In the genomic region with DNA sequence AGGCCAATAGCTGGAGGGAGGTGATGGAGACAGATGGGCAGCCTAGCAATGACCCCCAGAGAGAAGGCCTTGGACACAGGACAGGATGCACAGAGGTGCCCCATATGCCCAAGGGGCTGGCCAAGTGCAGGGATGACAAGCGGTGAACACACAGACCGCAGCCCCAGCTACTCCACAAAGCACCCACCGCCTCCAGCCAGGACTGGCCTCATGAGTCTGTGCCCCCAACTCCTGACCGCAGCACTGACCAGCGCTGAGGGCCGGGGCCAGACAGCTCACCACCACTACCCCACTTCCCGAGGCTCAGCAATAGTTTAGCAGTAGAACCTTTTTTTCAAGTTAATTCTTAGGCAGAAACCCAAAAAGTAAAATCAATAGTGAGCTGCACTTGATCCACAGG, we compare ENCODE assay signal across 16 cellular contexts. TPM values are rescaled to one million over a fixed set of nuclear protein-coding genes. Genes with fewer than 3 reads are reported as not detected.
DNase-seq lines count a peak whose midpoint lies in the region; ATAC-seq and TF ChIP-seq lines count a peak whose summit lies in the region.
"Had no signal": no experiment of that assay in that cellular context is flagged by ENCODE, and none has a peak within 500 bp of the region (broad histone marks: within the 10 kb centered on the region; RNA-seq: fewer than 3 reads in every experiment).

No MANE protein-coding gene starts in this region.

- intact Hi-C loops in transverse colon (cut with DNase I; ENCODE audit: low total_unique reads), result no loop called here
- intact Hi-C loops in PC-9 (cut with micrococcal nuclease; ENCODE audit: unreplicated experiment), result no loop called here
- intact Hi-C loops in posterior vena cava (cut with DNase I), result no loop called here

- POLR2A ChIA-PET in PC-9 (lab: Charles Lee; ENCODE audit: unreplicated experiment), result no interaction called here

- H3K4me1 ChIP-seq in neuronal stem cell (ENCODE audit: control insufficient read depth in 2 of 2, insufficient read depth in 1 of 2, low read depth in 1 of 2, low read length in 2 of 2) (peaks cover 0 to 15% of the 10 kb centered on the region in 2 donors), transverse colon (peaks cover 0 to 33% (median 11%) of the 10 kb centered on the region in 4 donors), PC-9 (replicated peaks; ENCODE audit: insufficient read depth) (no peaks in the 10 kb centered on the region)
- H3K4me1 ChIP-seq: HAP-1 had no signal

- no peak overlapping the region for H2BK120ac ChIP-seq in neuronal stem cell (ENCODE audit: low read depth, low read length)

- peak overlapping the region; percentile 72 for H3K18ac ChIP-seq in neuronal stem cell (ENCODE audit: low read length)

- peak overlapping the region in 3 of 5 experiments; percentile 70 to 87 (median 72) for H3K27ac Mint-ChIP-seq in brain
- H3K27ac Mint-ChIP-seq in glutamatergic neuron (ENCODE audit: unreplicated experiment), result peak overlapping the region; percentile 78
- H3K27ac Mint-ChIP-seq in activated CD8-positive, alpha-beta memory T cell treated with anti-CD3 and anti-CD28 coated beads, Interleukin-2, amount 10 ng/mL, durations not matched to agents 7 days and 5 days, result no peak overlapping the region
- H3K27ac Mint-ChIP-seq: CD8-positive, alpha-beta T cell; IgD-negative memory B cell had no signal

- in situ Hi-C loops in transverse colon (cut with MboI; ENCODE audit: low pct_ligation_motif_present in 1 of 4, low pct_unique_long_range_greater_than_20kb in 1 of 4, low sequenced_read_pairs in 3 of 4), result loop anchor here in 2 of 4 donors (25.0 kb wide), 2 partner anchors 174 to 199 kb away; no protein-coding TSS in a partner anchor

- no peak overlapping the region for H4K8ac ChIP-seq in neuronal stem cell (ENCODE audit: low read depth, low read length)

- H4K20me1 ChIP-seq in PC-9 (ENCODE audit: insufficient read depth), result no peaks in the 10 kb centered on the region

- no peak overlapping the region for H2BK15ac ChIP-seq in neuronal stem cell (ENCODE audit: low read length)

- no peaks in the 10 kb centered on the region for H3K9me2 ChIP-seq in PC-9 (ENCODE audit: insufficient read depth)

- H3K27ac ChIP-seq in neuronal stem cell (replicated peaks; ENCODE audit: low read length), result no peak overlapping the region
- H3K27ac ChIP-seq in transverse colon, result peak overlapping the region; percentile 13 to 67 (median 55)
- no peak overlapping the region for H3K27ac ChIP-seq in PC-9

- H3K4me3 ChIP-seq in neuronal stem cell (ENCODE audit: low read length in 2 of 2), result no peak overlapping the region
- no peak overlapping the region for H3K4me3 ChIP-seq in transverse colon
- no peak overlapping the region for H3K4me3 ChIP-seq in PC-9
- H3K4me3 ChIP-seq: HAP-1 had no signal

- TF ChIP-seq CTCF in brain (conservative IDR thresholded peaks at IDR 0.05) (no peak), glutamatergic neuron (IDR thresholded peaks at IDR 0.05; ENCODE audit: partially characterized antibody, unreplicated experiment) (no peak), transverse colon (IDR thresholded peaks at IDR 0.05) (no peak), PC-9 (conservative IDR thresholded peaks at IDR 0.05) (no peak)

- H3K79me2 ChIP-seq in PC-9 (ENCODE audit: low read depth), result no peaks in the 10 kb centered on the region

- BruUV-seq in PC-9 (replicated peaks; lab: Mats Ljungman, UMichigan), result no TSS peak

- no peak overlapping the region for H2BK5ac ChIP-seq in neuronal stem cell (ENCODE audit: low read length)

- peak overlapping the region; percentile 44 for H3K23ac ChIP-seq in neuronal stem cell (ENCODE audit: low read depth, low read length, poor library complexity)

- no peak overlapping the region for H3K4me3 Mint-ChIP-seq in brain
- peak overlapping the region; percentile 51 for H3K4me3 Mint-ChIP-seq in glutamatergic neuron (ENCODE audit: unreplicated experiment)
- H3K4me3 Mint-ChIP-seq in activated CD8-positive, alpha-beta memory T cell treated with anti-CD3 and anti-CD28 coated beads, Interleukin-2, amount 10 ng/mL, durations not matched to agents 7 days and 5 days, result no peak overlapping the region
- H3K4me3 Mint-ChIP-seq: CD8-positive, alpha-beta T cell; IgD-negative memory B cell had no signal

- H3K4ac ChIP-seq in neuronal stem cell (ENCODE audit: low read length), result no peak overlapping the region

- H4K91ac ChIP-seq in neuronal stem cell (ENCODE audit: low read depth, low read length, poor library complexity), result no peak overlapping the region

- H3K27me3 Mint-ChIP-seq in brain, result no peaks in the 10 kb centered on the region
- no peaks in the 10 kb centered on the region for H3K27me3 Mint-ChIP-seq in glutamatergic neuron (ENCODE audit: unreplicated experiment)
- H3K27me3 Mint-ChIP-seq in activated CD8-positive, alpha-beta memory T cell treated with anti-CD3 and anti-CD28 coated beads, Interleukin-2, amount 10 ng/mL, durations not matched to agents 7 days and 5 days, result peaks cover 11% of the 10 kb centered on the region

- H3K79me1 ChIP-seq in neuronal stem cell (ENCODE audit: low read depth, low read length), result peaks cover 6% of the 10 kb centered on the region

- peak; percentile 23 for DNase-seq in glutamatergic neuron
- DNase-seq in neuronal stem cell (ENCODE audit: low spot score), result no peak
- DNase-seq in transverse colon, result no peak
- DNase-seq in PC-9, result no peak
- no peak for DNase-seq in activated CD8-positive, alpha-beta memory T cell treated with anti-CD3 and anti-CD28 coated beads, Interleukin-2, amount 10 ng/mL, durations not matched to agents 7 days and 5 days
- DNase-seq in posterior vena cava (ENCODE audit: low spot score), result no peak
- DNase-seq: CD8-positive, alpha-beta T cell; DMS79 treated with DMSO at 0.1 percent for 48 hours; MV-4-11; NCI-H1436; NCI-H2029 treated with DMSO at 0.1 percent for 48 hours; NCI-H526; RPMI8226 had no signal

- CTCF ChIA-PET in PC-9 (lab: Charles Lee), result no interaction called here
- CTCF ChIA-PET in activated CD8-positive, alpha-beta memory T cell treated with anti-CD3 and anti-CD28 coated beads, Interleukin-2, amount 10 ng/mL, durations not matched to agents 7 days and 5 days (lab: Charles Lee), result interaction anchor here (1.5 to 2.3 kb wide), 3 partner anchors 15 to 160 kb away, joined by 4 to 9 read pairs (median 5); a partner anchor contains a TSS

- H2AFZ ChIP-seq in neuronal stem cell (ENCODE audit: low read length) (no peak overlapping the region), PC-9 (no peak overlapping the region)

- ATAC-seq in activated CD8-positive, alpha-beta memory T cell treated with anti-CD3 and anti-CD28 coated beads, Interleukin-2, amount 10 ng/mL, durations not matched to agents 7 days and 5 days, result no peak
- ATAC-seq: CD8-positive, alpha-beta T cell had no signal

- no CpG with 5 or more reads among the region's 7 CpGs for WGBS in neuronal stem cell (ENCODE audit: extremely low coverage in 2 of 2, insufficient read length in 2 of 2, insufficient replicate concordance in 1 of 2), 2 donors
- WGBS in transverse colon (ENCODE audit: low coverage in 1 of 2), 2 donors, result 84% methylated on average over 7 of the region's 7 CpGs; no CpG with 5 or more reads in 1 of the 2 donors

- H3K4me2 ChIP-seq in neuronal stem cell (ENCODE audit: insufficient read depth, low read length, poor library complexity, severe bottlenecking) (no peak overlapping the region), PC-9 (no peak overlapping the region)

- H3K36me3 ChIP-seq in neuronal stem cell (replicated peaks in 1 of 2; ENCODE audit: control insufficient read depth in 2 of 2, insufficient read depth in 2 of 2, low read length in 2 of 2) (peaks cover 0 to 7% of the 10 kb centered on the region in 2 donors), transverse colon (no peaks in the 10 kb centered on the region), PC-9 (ENCODE audit: low read depth) (no peaks in the 10 kb centered on the region)
- H3K36me3 ChIP-seq: HAP-1 had no signal

- H2BK12ac ChIP-seq in neuronal stem cell (ENCODE audit: low read length), result no peak overlapping the region

- H3K4me1 Mint-ChIP-seq in brain (peaks cover 16% of the 10 kb centered on the region), glutamatergic neuron (ENCODE audit: low read depth, unreplicated experiment) (peaks cover 30% of the 10 kb centered on the region)
- peaks cover 8% of the 10 kb centered on the region for H3K4me1 Mint-ChIP-seq in activated CD8-positive, alpha-beta memory T cell treated with anti-CD3 and anti-CD28 coated beads, Interleukin-2, amount 10 ng/mL, durations not matched to agents 7 days and 5 days
- H3K4me1 Mint-ChIP-seq: IgD-negative memory B cell had no signal

- no peak overlapping the region for H3K14ac ChIP-seq in neuronal stem cell (ENCODE audit: low read length)

- H3F3A ChIP-seq in PC-9 (ENCODE audit: insufficient read depth, low read depth), result no peaks in the 10 kb centered on the region

- no peak for TF ChIP-seq POLR2A in transverse colon (IDR thresholded peaks at IDR 0.05)

- H2AK5ac ChIP-seq in neuronal stem cell (ENCODE audit: low read depth, low read length), result no peak overlapping the region

- H3K9ac ChIP-seq in neuronal stem cell (ENCODE audit: low read depth, low read length, poor library complexity), result no peak overlapping the region

- peaks cover 0 to 25% of the 10 kb centered on the region in 2 donors for H3K9me3 ChIP-seq in neuronal stem cell (replicated peaks in 1 of 2; ENCODE audit: control insufficient read depth in 2 of 2, insufficient read depth in 1 of 2, low read depth in 1 of 2, low read length in 2 of 2)
- peaks cover 12 to 13% of the 10 kb centered on the region in 2 donors for H3K9me3 ChIP-seq in transverse colon
- H3K9me3 ChIP-seq in PC-9 (ENCODE audit: insufficient read depth, low read depth), result peaks cover 8% of the 10 kb centered on the region

- H3K36me3 Mint-ChIP-seq in brain (peaks cover 10% of the 10 kb centered on the region), glutamatergic neuron (ENCODE audit: unreplicated experiment) (peaks cover under 1% of the 10 kb centered on the region)
- peaks cover 9% of the 10 kb centered on the region for H3K36me3 Mint-ChIP-seq in activated CD8-positive, alpha-beta memory T cell treated with anti-CD3 and anti-CD28 coated beads, Interleukin-2, amount 10 ng/mL, durations not matched to agents 7 days and 5 days
- H3K36me3 Mint-ChIP-seq: CD8-positive, alpha-beta T cell; IgD-negative memory B cell had no signal

- TF ChIP-seq EP300 in transverse colon (IDR thresholded peaks at IDR 0.05; ENCODE audit: low read depth), result no peak

- H3K27me3 ChIP-seq in neuronal stem cell (ENCODE audit: control insufficient read depth in 3 of 3, insufficient read depth in 3 of 3, low read depth in 1 of 3, low read length in 3 of 3) (no peaks in the 10 kb centered on the region), transverse colon (no peaks in the 10 kb centered on the region), PC-9 (ENCODE audit: insufficient read depth, low read depth) (peaks cover 51% of the 10 kb centered on the region)

- H3K9me3 Mint-ChIP-seq in brain, result peaks cover 16 to 34% (median 30%) of the 10 kb centered on the region in 5 experiments
- H3K9me3 Mint-ChIP-seq in glutamatergic neuron (ENCODE audit: unreplicated experiment), result peaks cover 11% of the 10 kb centered on the region
- H3K9me3 Mint-ChIP-seq in activated CD8-positive, alpha-beta memory T cell treated with anti-CD3 and anti-CD28 coated beads, Interleukin-2, amount 10 ng/mL, durations not matched to agents 7 days and 5 days (ENCODE audit: low read depth), result peaks cover 12% of the 10 kb centered on the region

RNA-seq across cellular contexts. Expression of a gene that starts 14.2 kb away (rescaled TPM):
- 4.8 TPM for polyA plus RNA-seq in brain (ENCODE audit: insufficient read depth, low read depth, low replicate concordance)
- total RNA-seq in glutamatergic neuron (ENCODE audit: unreplicated experiment), result 51.1 TPM
- 14.0 TPM for polyA plus RNA-seq in neuronal stem cell (2013, experiment 1 of 2)
- polyA plus RNA-seq in neuronal stem cell (2013, experiment 2 of 2), result 13.8 TPM
- total RNA-seq in transverse colon, result 10 to 100 TPM in 2 of 4 donors, 1 to 10 TPM in 2; 4.2 to 23.2 (median 11.2) TPM
- not detected in 2 replicates for total RNA-seq in PC-9 (2021)
- total RNA-seq in activated CD8-positive, alpha-beta memory T cell treated with anti-CD3 and anti-CD28 coated beads, Interleukin-2, amount 10 ng/mL, durations not matched to agents 7 days and 5 days, result 1 to 10 TPM; 3.0 to 3.2 TPM
- total RNA-seq in posterior vena cava, result 10 to 100 TPM; 24.7 to 28.4 TPM
- polyA plus RNA-seq: IgD-negative memory B cell had no signal

Comparison
In these comparisons a context has a peak if more than half of its experiments do, and no peak if none do; other contexts are left out.
1. H3K27ac ChIP-seq: peak in transverse colon (4 of 4); none in neuronal stem cell (single experiment) and PC-9 (single experiment).